1 cellular context compared by ENCODE assay signal in the genomic region with DNA sequence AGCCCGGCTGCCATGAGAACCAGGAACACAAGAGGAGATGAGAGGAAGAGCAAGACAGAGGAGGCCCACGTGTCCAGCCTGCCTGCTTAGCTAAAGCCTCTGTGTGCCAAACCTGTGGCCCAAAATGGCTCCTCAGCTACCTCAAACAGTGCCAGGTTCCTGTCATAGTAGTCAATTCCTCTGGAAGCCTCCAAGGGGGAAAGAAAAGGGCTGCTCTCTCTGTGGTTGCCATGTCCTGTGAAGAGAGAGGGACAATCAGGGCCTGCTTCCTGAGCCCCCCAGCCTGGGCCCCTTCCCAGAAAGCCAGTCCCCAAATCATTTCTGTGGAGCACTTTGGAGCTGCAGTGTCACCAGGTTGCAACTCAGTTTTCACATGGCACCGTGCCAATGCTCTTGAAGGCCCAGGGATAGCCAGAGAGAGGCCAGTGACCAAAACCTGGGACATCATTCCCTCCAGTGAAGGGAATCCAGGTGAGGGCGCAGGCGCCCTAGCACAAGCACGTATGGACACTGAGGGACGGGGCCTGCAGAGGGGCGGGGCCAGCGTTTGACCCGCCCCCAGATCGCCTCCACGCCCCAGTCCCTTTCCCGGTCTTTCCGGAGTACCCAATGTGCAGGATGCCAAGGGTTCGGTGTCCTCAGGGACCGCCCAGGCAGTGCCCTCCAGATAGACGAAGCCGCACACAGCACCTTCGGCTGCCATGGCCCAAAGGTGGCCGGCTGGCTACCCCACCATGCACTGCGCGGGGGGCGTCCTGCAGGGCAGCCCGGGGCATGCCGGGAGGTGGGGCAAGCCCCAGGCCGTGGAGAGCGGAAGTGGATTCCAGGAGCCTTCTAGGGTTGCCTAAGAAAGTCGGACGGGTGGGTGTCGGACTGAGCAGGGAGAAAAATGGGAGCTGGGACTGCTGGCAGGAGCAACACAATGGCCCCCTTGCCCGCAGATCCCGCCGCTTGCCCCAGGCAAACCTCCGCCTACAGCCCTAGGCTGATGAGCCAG.
TF ChIP-seq lines count a peak whose summit lies in the region.

No MANE protein-coding gene starts in this region.

TF ChIP-seq in H1, 55 proteins besides CTCF, POLR2A, EP300 and RAD21:
- TF ChIP-seq SP1 (IDR thresholded peaks at IDR 0.05; ENCODE audit: low read depth, low read length) (peak; percentile 63; the same call in 1 of the 2 replicates), EGR1 (IDR thresholded peaks at IDR 0.05; ENCODE audit: borderline replicate concordance, low read depth, low read length) (0 out of 2 replicates have a peak, but pooled peaks have one; percentile 8), SUZ12 (IDR thresholded peaks at IDR 0.05; ENCODE audit: low read length) (no peak), RFX5 (IDR thresholded peaks at IDR 0.05; ENCODE audit: borderline replicate concordance, low read depth, low read length) (no peak), CREB1 (IDR thresholded peaks at IDR 0.05) (peak; percentile 20; the same call in 1 of the 2 replicates)
- TF ChIP-seq, protein P1, sequence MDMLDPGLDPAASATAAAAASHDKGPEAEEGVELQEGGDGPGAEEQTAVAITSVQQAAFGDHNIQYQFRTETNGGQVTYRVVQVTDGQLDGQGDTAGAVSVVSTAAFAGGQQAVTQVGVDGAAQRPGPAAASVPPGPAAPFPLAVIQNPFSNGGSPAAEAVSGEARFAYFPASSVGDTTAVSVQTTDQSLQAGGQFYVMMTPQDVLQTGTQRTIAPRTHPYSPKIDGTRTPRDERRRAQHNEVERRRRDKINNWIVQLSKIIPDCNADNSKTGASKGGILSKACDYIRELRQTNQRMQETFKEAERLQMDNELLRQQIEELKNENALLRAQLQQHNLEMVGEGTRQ (IDR thresholded peaks at IDR 0.05; ENCODE audit: low read length): no peak
- TF ChIP-seq, protein P2, sequence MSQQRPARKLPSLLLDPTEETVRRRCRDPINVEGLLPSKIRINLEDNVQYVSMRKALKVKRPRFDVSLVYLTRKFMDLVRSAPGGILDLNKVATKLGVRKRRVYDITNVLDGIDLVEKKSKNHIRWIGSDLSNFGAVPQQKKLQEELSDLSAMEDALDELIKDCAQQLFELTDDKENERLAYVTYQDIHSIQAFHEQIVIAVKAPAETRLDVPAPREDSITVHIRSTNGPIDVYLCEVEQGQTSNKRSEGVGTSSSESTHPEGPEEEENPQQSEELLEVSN (IDR thresholded peaks at IDR 0.05): peak; percentile 64
